Comparison of ENCODE assay signal across 1 cellular context in the genomic region with DNA sequence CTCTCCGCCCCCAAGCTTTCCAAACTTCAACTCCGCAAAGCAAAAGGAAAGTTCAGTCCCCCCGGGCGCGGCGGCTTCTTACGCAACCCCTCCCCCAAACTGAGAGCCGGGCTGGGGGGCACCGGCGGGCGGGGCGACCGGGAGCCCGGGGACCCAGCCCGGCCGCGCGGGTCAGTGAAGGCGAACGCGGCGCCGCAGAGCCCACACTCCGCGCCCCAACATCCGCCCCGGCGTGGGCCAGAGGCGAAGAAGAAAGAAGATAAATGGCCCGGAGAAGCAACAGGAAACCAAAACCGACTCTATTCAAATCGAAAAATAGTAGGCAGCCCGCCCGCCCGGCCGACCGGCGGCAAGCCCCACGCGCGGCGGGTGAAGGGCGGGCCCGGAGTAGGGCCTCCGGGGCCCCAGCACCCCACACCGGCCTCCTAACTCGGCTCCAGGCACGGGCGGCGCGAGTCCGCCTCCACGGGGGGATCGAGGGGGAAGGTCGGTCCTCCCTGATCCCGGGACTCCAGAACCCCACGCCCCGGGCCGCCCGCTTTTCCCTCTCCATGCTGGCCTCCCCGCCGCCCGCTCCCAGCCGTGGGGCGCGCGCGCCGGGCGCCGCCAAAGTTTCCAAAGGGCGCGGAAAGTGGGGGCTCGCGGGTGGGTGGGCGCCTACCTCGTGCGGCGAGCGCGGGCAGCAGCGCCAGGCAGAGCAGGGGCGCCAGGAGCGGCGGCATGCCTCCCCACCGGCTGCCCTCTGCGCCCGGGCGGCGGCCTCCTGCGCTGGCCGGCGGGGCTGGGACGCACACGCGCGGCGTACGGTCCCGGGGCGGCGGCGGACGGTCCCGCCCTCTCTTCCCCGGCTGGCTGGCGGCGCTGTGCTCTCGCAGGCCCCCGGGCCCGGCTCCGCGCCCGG.
A peak's percentile ranks its signal among the peaks of the same experiment; 100 is the strongest.
TF ChIP-seq lines count a peak whose summit lies in the region.

No MANE protein-coding gene starts in this region.

TF ChIP-seq in K562, 482 proteins besides CTCF, POLR2A, EP300 and RAD21 (continued from another document):
- TF ChIP-seq ZFPM2 (CRISPR knock-in tag; IDR thresholded peaks at IDR 0.05) (no peak), SAP30 (IDR thresholded peaks at IDR 0.05; ENCODE audit: borderline replicate concordance, insufficient read depth, low read depth, low read length, poor library complexity, severe bottlenecking) (peak; percentile 51), ZFX (CRISPR knock-in tag; IDR thresholded peaks at IDR 0.05) (peak; percentile 31), BACH1 (tag; IDR thresholded peaks at IDR 0.05) (no peak), SRSF3 (IDR thresholded peaks at IDR 0.05; ENCODE audit: insufficient read depth, low read length) (no peak), KHSRP (IDR thresholded peaks at IDR 0.05) (no peak), TRIM24 (IDR thresholded peaks at IDR 0.05) (no peak), SAFB2 (IDR thresholded peaks at IDR 0.05; ENCODE audit: borderline replicate concordance, low read depth, low read length, severe bottlenecking) (no peak), SPI1 (IDR thresholded peaks at IDR 0.05; ENCODE audit: borderline replicate concordance, low read depth, low read length) (no peak), RFX5 (IDR thresholded peaks at IDR 0.05; ENCODE audit: low read depth, low read length) (no peak), CCNT2 (IDR thresholded peaks at IDR 0.05; ENCODE audit: borderline replicate concordance, extremely low read depth, insufficient read length, low read depth, low read length) (peak; percentile 36), PCBP1 (IDR thresholded peaks at IDR 0.05; ENCODE audit: low read depth, low read length, poor library complexity, severe bottlenecking) (peak; percentile 58), PHF8 (IDR thresholded peaks at IDR 0.05; ENCODE audit: borderline replicate concordance, low read length) (peak; percentile 41; the same call in 1 of the 2 replicates), RBFOX2 (IDR thresholded peaks at IDR 0.05; ENCODE audit: low read depth, low read length) (peak; percentile 55), SNIP1 (IDR thresholded peaks at IDR 0.05; ENCODE audit: low read depth) (no peak), ZZZ3 (IDR thresholded peaks at IDR 0.05) (no peak), MCM5 (IDR thresholded peaks at IDR 0.05; ENCODE audit: low read depth) (no peak), EGR1 (conservative IDR thresholded peaks at IDR 0.05) (no peak), GABPB1 (CRISPR knock-in tag; IDR thresholded peaks at IDR 0.05) (0 out of 2 replicates have a peak, but pooled peaks have one; percentile 16), ZBTB7A (IDR thresholded peaks at IDR 0.05; ENCODE audit: borderline replicate concordance, control insufficient read depth, low read depth, low read length) (0 out of 2 replicates have a peak, but pooled peaks have one; percentile 53), PTBP1 (IDR thresholded peaks at IDR 0.05; ENCODE audit: low read depth, low read length) (no peak), HDAC1 (IDR thresholded peaks at IDR 0.05) (0 out of 4 replicates have a peak, but pooled peaks of 1 of the 2 experiments have one; percentile 21), FOSL1 (tag; conservative IDR thresholded peaks at IDR 0.05) (peak; percentile 17; the same call in 1 of the 2 replicates)
- TF ChIP-seq, protein P1, sequence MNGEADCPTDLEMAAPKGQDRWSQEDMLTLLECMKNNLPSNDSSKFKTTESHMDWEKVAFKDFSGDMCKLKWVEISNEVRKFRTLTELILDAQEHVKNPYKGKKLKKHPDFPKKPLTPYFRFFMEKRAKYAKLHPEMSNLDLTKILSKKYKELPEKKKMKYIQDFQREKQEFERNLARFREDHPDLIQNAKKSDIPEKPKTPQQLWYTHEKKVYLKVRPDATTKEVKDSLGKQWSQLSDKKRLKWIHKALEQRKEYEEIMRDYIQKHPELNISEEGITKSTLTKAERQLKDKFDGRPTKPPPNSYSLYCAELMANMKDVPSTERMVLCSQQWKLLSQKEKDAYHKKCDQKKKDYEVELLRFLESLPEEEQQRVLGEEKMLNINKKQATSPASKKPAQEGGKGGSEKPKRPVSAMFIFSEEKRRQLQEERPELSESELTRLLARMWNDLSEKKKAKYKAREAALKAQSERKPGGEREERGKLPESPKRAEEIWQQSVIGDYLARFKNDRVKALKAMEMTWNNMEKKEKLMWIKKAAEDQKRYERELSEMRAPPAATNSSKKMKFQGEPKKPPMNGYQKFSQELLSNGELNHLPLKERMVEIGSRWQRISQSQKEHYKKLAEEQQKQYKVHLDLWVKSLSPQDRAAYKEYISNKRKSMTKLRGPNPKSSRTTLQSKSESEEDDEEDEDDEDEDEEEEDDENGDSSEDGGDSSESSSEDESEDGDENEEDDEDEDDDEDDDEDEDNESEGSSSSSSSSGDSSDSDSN (IDR thresholded peaks at IDR 0.05; ENCODE audit: borderline replicate concordance in 1 of 2, low read depth in 2 of 2, low read length in 2 of 2): 0 out of 4 replicates have a peak, but pooled peaks of 1 of the 2 experiments have one; percentile 44
- TF ChIP-seq, protein P2, sequence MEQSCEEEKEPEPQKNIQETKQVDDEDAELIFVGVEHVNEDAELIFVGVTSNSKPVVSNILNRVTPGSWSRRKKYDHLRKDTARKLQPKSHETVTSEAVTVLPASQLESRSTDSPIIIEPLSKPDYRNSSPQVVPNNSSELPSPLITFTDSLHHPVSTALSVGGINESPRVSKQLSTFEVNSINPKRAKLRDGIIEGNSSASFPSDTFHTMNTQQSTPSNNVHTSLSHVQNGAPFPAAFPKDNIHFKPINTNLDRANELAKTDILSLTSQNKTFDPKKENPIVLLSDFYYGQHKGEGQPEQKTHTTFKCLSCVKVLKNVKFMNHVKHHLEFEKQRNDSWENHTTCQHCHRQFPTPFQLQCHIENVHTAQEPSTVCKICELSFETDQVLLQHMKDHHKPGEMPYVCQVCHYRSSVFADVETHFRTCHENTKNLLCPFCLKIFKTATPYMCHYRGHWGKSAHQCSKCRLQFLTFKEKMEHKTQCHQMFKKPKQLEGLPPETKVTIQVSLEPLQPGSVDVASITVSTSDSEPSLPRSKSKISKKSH (CRISPR knock-in tag; IDR thresholded peaks at IDR 0.05): no peak
- TF ChIP-seq, protein P3, sequence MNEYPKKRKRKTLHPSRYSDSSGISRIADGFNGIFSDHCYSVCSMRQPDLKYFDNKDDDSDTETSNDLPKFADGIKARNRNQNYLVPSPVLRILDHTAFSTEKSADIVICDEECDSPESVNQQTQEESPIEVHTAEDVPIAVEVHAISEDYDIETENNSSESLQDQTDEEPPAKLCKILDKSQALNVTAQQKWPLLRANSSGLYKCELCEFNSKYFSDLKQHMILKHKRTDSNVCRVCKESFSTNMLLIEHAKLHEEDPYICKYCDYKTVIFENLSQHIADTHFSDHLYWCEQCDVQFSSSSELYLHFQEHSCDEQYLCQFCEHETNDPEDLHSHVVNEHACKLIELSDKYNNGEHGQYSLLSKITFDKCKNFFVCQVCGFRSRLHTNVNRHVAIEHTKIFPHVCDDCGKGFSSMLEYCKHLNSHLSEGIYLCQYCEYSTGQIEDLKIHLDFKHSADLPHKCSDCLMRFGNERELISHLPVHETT (CRISPR knock-in tag; conservative IDR thresholded peaks at IDR 0.05 in 1 of 2, IDR thresholded peaks at IDR 0.05 in 1 of 2): peak in 1 of 2 experiments; percentile 87; a peak in 1 of 4 replicates
- TF ChIP-seq, protein P4, sequence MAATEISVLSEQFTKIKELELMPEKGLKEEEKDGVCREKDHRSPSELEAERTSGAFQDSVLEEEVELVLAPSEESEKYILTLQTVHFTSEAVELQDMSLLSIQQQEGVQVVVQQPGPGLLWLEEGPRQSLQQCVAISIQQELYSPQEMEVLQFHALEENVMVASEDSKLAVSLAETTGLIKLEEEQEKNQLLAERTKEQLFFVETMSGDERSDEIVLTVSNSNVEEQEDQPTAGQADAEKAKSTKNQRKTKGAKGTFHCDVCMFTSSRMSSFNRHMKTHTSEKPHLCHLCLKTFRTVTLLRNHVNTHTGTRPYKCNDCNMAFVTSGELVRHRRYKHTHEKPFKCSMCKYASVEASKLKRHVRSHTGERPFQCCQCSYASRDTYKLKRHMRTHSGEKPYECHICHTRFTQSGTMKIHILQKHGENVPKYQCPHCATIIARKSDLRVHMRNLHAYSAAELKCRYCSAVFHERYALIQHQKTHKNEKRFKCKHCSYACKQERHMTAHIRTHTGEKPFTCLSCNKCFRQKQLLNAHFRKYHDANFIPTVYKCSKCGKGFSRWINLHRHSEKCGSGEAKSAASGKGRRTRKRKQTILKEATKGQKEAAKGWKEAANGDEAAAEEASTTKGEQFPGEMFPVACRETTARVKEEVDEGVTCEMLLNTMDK (IDR thresholded peaks at IDR 0.05; ENCODE audit: borderline replicate concordance, insufficient read depth, low read depth, low read length, poor library complexity, severe bottlenecking): no peak
- TF ChIP-seq, protein P5, sequence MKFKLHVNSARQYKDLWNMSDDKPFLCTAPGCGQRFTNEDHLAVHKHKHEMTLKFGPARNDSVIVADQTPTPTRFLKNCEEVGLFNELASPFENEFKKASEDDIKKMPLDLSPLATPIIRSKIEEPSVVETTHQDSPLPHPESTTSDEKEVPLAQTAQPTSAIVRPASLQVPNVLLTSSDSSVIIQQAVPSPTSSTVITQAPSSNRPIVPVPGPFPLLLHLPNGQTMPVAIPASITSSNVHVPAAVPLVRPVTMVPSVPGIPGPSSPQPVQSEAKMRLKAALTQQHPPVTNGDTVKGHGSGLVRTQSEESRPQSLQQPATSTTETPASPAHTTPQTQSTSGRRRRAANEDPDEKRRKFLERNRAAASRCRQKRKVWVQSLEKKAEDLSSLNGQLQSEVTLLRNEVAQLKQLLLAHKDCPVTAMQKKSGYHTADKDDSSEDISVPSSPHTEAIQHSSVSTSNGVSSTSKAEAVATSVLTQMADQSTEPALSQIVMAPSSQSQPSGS (CRISPR knock-in tag; IDR thresholded peaks at IDR 0.05): no peak
